Comparison of ENCODE assay signal across 17 cellular contexts in the genomic region with DNA sequence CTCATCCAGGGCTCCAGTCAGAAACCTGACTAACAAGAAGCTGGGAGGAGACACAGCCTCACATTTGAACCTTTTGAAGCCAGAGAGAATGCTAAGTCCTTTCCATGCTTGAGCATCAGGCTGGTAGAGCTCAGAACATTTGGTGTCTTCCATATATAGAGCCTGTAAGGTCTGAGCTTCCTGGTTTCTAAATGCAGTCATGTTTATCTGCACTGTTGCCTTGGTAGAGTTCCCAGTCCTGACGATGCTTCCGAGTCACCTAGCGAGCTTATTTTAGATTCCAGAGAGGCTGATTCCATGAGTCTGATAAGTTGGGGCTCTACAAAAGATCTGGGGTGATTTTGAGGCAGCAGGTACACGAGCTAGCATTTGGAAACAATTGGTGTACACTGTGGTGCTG.
A peak's percentile ranks its signal among the peaks of the same experiment; 100 is the strongest.
DNase-seq lines count a peak whose midpoint lies in the region; ATAC-seq and TF ChIP-seq lines count a peak whose summit lies in the region.
"Had no signal": no experiment of that assay in that cellular context is flagged by ENCODE, and none has a peak within 500 bp of the region (broad histone marks: within the 10 kb centered on the region; RNA-seq: fewer than 3 reads in every experiment).

No MANE protein-coding gene starts in this region.

- no peaks in the 10 kb centered on the region for H3K79me2 ChIP-seq in Loucy (ENCODE audit: insufficient read depth, low read length)

- no peak overlapping the region for H3K27ac Mint-ChIP-seq in activated CD8-positive, alpha-beta memory T cell treated with anti-CD3 and anti-CD28 coated beads, Interleukin-2, amount 10 ng/mL, durations not matched to agents 7 days and 5 days
- H3K27ac Mint-ChIP-seq in nephron progenitor cell: no peak overlapping the region
- H3K27ac Mint-ChIP-seq: B cell; CD4-positive, alpha-beta T cell had no signal

- peaks cover 8% of the 10 kb centered on the region for H3K27me3 Mint-ChIP-seq in activated CD8-positive, alpha-beta memory T cell treated with anti-CD3 and anti-CD28 coated beads, Interleukin-2, amount 10 ng/mL, durations not matched to agents 7 days and 5 days
- no peaks in the 10 kb centered on the region for H3K27me3 Mint-ChIP-seq in nephron progenitor cell (ENCODE audit: low read depth, poor library complexity)
- H3K27me3 Mint-ChIP-seq: B cell; CD4-positive, alpha-beta T cell had no signal

- no peaks in the 10 kb centered on the region for H3K4me1 Mint-ChIP-seq in activated CD8-positive, alpha-beta memory T cell treated with anti-CD3 and anti-CD28 coated beads, Interleukin-2, amount 10 ng/mL, durations not matched to agents 7 days and 5 days
- no peaks in the 10 kb centered on the region for H3K4me1 Mint-ChIP-seq in nephron progenitor cell

- no peaks in the 10 kb centered on the region for H3K36me3 Mint-ChIP-seq in activated CD8-positive, alpha-beta memory T cell treated with anti-CD3 and anti-CD28 coated beads, Interleukin-2, amount 10 ng/mL, durations not matched to agents 7 days and 5 days
- no peaks in the 10 kb centered on the region for H3K36me3 Mint-ChIP-seq in nephron progenitor cell (ENCODE audit: low read depth)

- H3K9ac ChIP-seq in Loucy (ENCODE audit: low read depth, low read length, poor library complexity, severe bottlenecking) (no peak overlapping the region), stomach smooth muscle (ENCODE audit: low read length in 2 of 2) (no peak overlapping the region)

- no peak overlapping the region for H3K4me3 Mint-ChIP-seq in activated CD8-positive, alpha-beta memory T cell treated with anti-CD3 and anti-CD28 coated beads, Interleukin-2, amount 10 ng/mL, durations not matched to agents 7 days and 5 days
- H3K4me3 Mint-ChIP-seq in nephron progenitor cell: no peak overlapping the region
- H3K4me3 Mint-ChIP-seq: B cell; CD4-positive, alpha-beta T cell had no signal

- H2AFZ ChIP-seq in Loucy (ENCODE audit: low read length): peak overlapping the region; percentile 45; the same call in 1 of the 2 replicates

- H3K4me1 ChIP-seq in Loucy (ENCODE audit: insufficient read depth, low read length, poor library complexity, severe bottlenecking) (peaks cover 4% of the 10 kb centered on the region), right atrium auricular region (peaks cover 0 to 8% of the 10 kb centered on the region in 2 donors), stomach smooth muscle (ENCODE audit: control insufficient read depth, insufficient read depth, low read length) (peaks cover 9% of the 10 kb centered on the region)

- H3K27ac ChIP-seq in right atrium auricular region: peak overlapping the region; percentile 77 to 81
- H3K27ac ChIP-seq in stomach smooth muscle (ENCODE audit: low read length): peak overlapping the region; percentile 73

- CTCF ChIA-PET in activated CD8-positive, alpha-beta memory T cell treated with anti-CD3 and anti-CD28 coated beads, Interleukin-2, amount 10 ng/mL, durations not matched to agents 7 days and 5 days (lab: Charles Lee): interaction anchor here (0.9 to 1.2 kb wide), 2 partner anchors 35 to 67 kb away, joined by 3 to 4 read pairs; no protein-coding TSS in a partner anchor

- H3K4me3 ChIP-seq in Loucy (ENCODE audit: low read length, poor library complexity, severe bottlenecking): no peak overlapping the region
- H3K4me3 ChIP-seq in right atrium auricular region: no peak overlapping the region
- no peak overlapping the region for H3K4me3 ChIP-seq in stomach smooth muscle (ENCODE audit: low read length in 2 of 2)

- no peak for ATAC-seq in activated CD8-positive, alpha-beta memory T cell treated with anti-CD3 and anti-CD28 coated beads, Interleukin-2, amount 10 ng/mL, durations not matched to agents 7 days and 5 days

- TF ChIP-seq CTCF in Loucy (conservative IDR thresholded peaks at IDR 0.05; ENCODE audit: low read length) (no peak), right atrium auricular region (IDR thresholded peaks at IDR 0.05) (no peak), nephron progenitor cell (IDR thresholded peaks at IDR 0.05) (no peak)

- no peaks in the 10 kb centered on the region for H3K27me3 ChIP-seq in Loucy (ENCODE audit: insufficient read depth, low read length, poor library complexity, severe bottlenecking)
- no peaks in the 10 kb centered on the region for H3K27me3 ChIP-seq in right atrium auricular region
- no peaks in the 10 kb centered on the region for H3K27me3 ChIP-seq in stomach smooth muscle (ENCODE audit: control insufficient read depth in 1 of 2, insufficient read depth in 2 of 2, low read length in 2 of 2)

- H3K9me3 Mint-ChIP-seq in activated CD8-positive, alpha-beta memory T cell treated with anti-CD3 and anti-CD28 coated beads, Interleukin-2, amount 10 ng/mL, durations not matched to agents 7 days and 5 days (ENCODE audit: low read depth): no peaks in the 10 kb centered on the region
- H3K9me3 Mint-ChIP-seq in nephron progenitor cell: no peaks in the 10 kb centered on the region
- H3K9me3 Mint-ChIP-seq: CD4-positive, alpha-beta T cell had no signal

- H3K9me2 ChIP-seq in Loucy (replicated peaks; ENCODE audit: low read depth, low read length): no peaks in the 10 kb centered on the region

- H3K9me3 ChIP-seq in Loucy (ENCODE audit: insufficient read depth, low read depth, low read length) (no peaks in the 10 kb centered on the region), right atrium auricular region (no peaks in the 10 kb centered on the region), stomach smooth muscle (ENCODE audit: control insufficient read depth in 2 of 2, low read length in 2 of 2) (no peaks in the 10 kb centered on the region)

- H3F3A ChIP-seq in Loucy (ENCODE audit: low read depth): no peaks in the 10 kb centered on the region

- H4K20me1 ChIP-seq in Loucy (ENCODE audit: insufficient read depth, low read length, poor library complexity, severe bottlenecking): no peaks in the 10 kb centered on the region

- H3K36me3 ChIP-seq in Loucy (ENCODE audit: insufficient read depth, low read length): no peaks in the 10 kb centered on the region
- no peaks in the 10 kb centered on the region for H3K36me3 ChIP-seq in right atrium auricular region
- no peaks in the 10 kb centered on the region for H3K36me3 ChIP-seq in stomach smooth muscle (ENCODE audit: control insufficient read depth in 2 of 2, insufficient read depth in 2 of 2, low read length in 2 of 2)

- DNase-seq in cerebellum (ENCODE audit: low spot score) (peak; percentile 65), right atrium auricular region (ENCODE audit: low spot score) (no peak), nephron progenitor cell (no peak), midbrain (lab: John Stamatoyannopoulos, UW) (no peak)
- DNase-seq in activated CD8-positive, alpha-beta memory T cell treated with anti-CD3 and anti-CD28 coated beads, Interleukin-2, amount 10 ng/mL, durations not matched to agents 7 days and 5 days: no peak
- DNase-seq: ACHN; Calu3; CD4-positive, alpha-beta T cell; DMS79; GDM1; NCI-H1048; NCI-H446 treated with DMSO at 0.1 percent for 48 hours; NCI-H774; SIG-M5 had no signal

- H3K4me2 ChIP-seq in Loucy (ENCODE audit: low read depth, low read length, poor library complexity, severe bottlenecking): no peak overlapping the region
